13 cellular contexts compared by ENCODE assay signal in genomic region chr2:64626963-64627760, GRCh38. TPM values are rescaled to one million over a fixed set of nuclear protein-coding genes. Genes with fewer than 3 reads are reported as not detected.
A peak's percentile ranks its signal among the peaks of the same experiment; 100 is the strongest.
DNase-seq lines count a peak whose midpoint lies in the region; ATAC-seq and TF ChIP-seq lines count a peak whose summit lies in the region.
"Had no signal": no experiment of that assay in that cellular context is flagged by ENCODE, and none has a peak within 500 bp of the region (broad histone marks: within the 10 kb centered on the region; RNA-seq: fewer than 3 reads in every experiment).

No MANE protein-coding gene starts in this region.

- DNase-seq in NCI-H2081 (lab: John Stamatoyannopoulos, UW) (peak; percentile 33 to 64), NCI-H2081 treated with DMSO at 0.1 percent for 48 hours (lab: John Stamatoyannopoulos, UW) (no peak), NCI-H69 (lab: John Stamatoyannopoulos, UW) (peak; percentile 90), head of caudate nucleus (peak; percentile 32 to 85 (median 64)), spleen (no peak), testis (no peak), cerebellar nuclear complex (lab: John Stamatoyannopoulos, UW) (no peak)
- DNase-seq: activated CD8-positive, alpha-beta memory T cell treated with anti-CD3 and anti-CD28 coated beads, Interleukin-2, amount 50 U/mL, for 48 hours; brain microvascular endothelial cell; SW 1271 had no signal

- peak in 2 of 11 experiments; percentile 6 to 13 for TF ChIP-seq CTCF in spleen (IDR thresholded peaks at IDR 0.05 in 8 of 11, conservative IDR thresholded peaks at IDR 0.05 in 3 of 11)
- TF ChIP-seq CTCF in testis (IDR thresholded peaks at IDR 0.05): no peak

- intact Hi-C loops in head of caudate nucleus (cut with DNase I) (no loop called here), spleen (cut with DNase I; ENCODE audit: low total_unique reads) (no loop called here), testis (cut with DNase I; ENCODE audit: low total_unique reads) (no loop called here)

- H3K27ac ChIP-seq in spleen: peak overlapping the region in 6 of 8 donors; percentile 10 to 79 (median 66)
- no peak overlapping the region for H3K27ac ChIP-seq in testis
- H3K27ac ChIP-seq: brain microvascular endothelial cell, left lung had no signal

- 59 to 89% (median 76%) methylated on average over 27 of the region's 27 CpGs for WGBS in spleen, 5 donors
- WGBS in testis, 2 donors: 66 to 70% methylated on average over 16 to 27 of the region's 27 CpGs

- H3K36me3 ChIP-seq in spleen (peaks cover 0 to 22% (median 6%) of the 10 kb centered on the region in 6 donors), testis (ENCODE audit: low read depth, missing control alignments) (no peaks in the 10 kb centered on the region)
- H3K36me3 ChIP-seq: brain microvascular endothelial cell, HAP-1 had no signal

- H3K9me3 ChIP-seq in spleen: no peaks in the 10 kb centered on the region
- H3K9me3 ChIP-seq in testis: no peaks in the 10 kb centered on the region
- H3K9me3 ChIP-seq: HAP-1, left lung had no signal

- no peak overlapping the region for H3K4me3 ChIP-seq in spleen
- H3K4me3 ChIP-seq in testis: no peak overlapping the region
- H3K4me3 ChIP-seq: HAP-1, left lung had no signal

- peaks cover 4 to 58% (median 36%) of the 10 kb centered on the region in 6 donors for H3K4me1 ChIP-seq in spleen
- peaks cover 19% of the 10 kb centered on the region for H3K4me1 ChIP-seq in testis
- H3K4me1 ChIP-seq: HAP-1, left lung had no signal

- H3K27me3 ChIP-seq in spleen (replicated peaks in 1 of 7): no peaks in the 10 kb centered on the region
- H3K27me3 ChIP-seq in testis: no peaks in the 10 kb centered on the region
- H3K27me3 ChIP-seq: brain microvascular endothelial cell, left lung had no signal

- no peak for ATAC-seq in GM19023 (IDR thresholded peaks at IDR 0.05; ENCODE audit: unreplicated experiment)
- ATAC-seq: left lung had no signal

- no peak for TF ChIP-seq POLR2A in spleen (IDR thresholded peaks at IDR 0.05)
- TF ChIP-seq POLR2A in testis (IDR thresholded peaks at IDR 0.05): no peak

RNA-seq across cellular contexts. Expression of gene SERTAD2, which starts 26.6 kb away (rescaled TPM):
- total RNA-seq in spleen (10 to 100 TPM; 31.2 to 61.4 (median 43.3) TPM), testis (10 to 100 TPM; 41.4 to 41.7 TPM)
- polyA plus RNA-seq in spleen (10 to 100 TPM; 10.4 to 16.9 (median 13.6) TPM), testis (ENCODE audit: insufficient read depth, low read depth, low replicate concordance) (24.8 TPM)

Comparison
In these comparisons a context has a peak if more than half of its experiments do, and no peak if none do; other contexts are left out.
1. DNase-seq: peak in NCI-H2081 (2 of 2), NCI-H69 (single experiment) and head of caudate nucleus (42 of 42); none in NCI-H2081 treated with DMSO at 0.1 percent for 48 hours (single experiment), spleen (single experiment), testis (single experiment) and cerebellar nuclear complex (0 of 2).
2. H3K27ac ChIP-seq: peak in spleen (6 of 8); none in testis (0 of 2).